Comparison of ENCODE assay signal across 11 cellular contexts in the genomic region with DNA sequence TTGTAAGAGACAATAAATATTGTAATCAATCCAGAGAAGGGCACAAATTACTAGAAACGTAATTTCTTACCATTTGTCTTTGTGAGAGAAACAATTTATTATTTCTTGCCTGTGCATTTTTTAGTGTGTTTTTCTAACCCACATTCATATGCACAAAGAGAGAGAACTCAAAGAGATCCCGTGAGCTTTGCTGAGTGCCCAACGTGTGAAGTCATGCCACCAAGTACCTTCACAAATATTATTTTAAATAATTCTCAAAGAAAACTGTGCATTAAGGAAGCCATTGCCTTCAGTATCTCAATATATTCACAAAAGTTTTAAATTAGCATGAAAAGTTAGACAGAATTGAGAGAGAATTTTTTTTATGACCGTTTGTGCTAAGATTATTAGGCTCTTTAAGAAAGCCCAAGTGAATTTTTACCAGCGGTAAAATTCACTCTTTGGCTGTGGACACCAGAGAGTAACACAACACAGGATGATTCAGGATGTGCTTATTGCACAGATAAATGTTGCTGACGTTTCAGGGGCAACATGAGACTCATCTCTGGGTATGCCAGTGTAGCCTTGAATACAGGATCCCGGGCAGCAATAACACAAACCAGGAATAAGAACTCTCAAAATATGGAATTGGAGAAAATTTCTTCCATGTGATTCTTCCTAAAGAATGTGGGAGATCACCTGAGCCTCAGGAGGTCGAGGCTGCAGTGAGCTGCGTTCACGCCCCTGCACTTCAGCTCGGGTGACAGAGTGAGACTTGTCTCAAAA. TPM values are rescaled to one million over a fixed set of nuclear protein-coding genes. Genes with fewer than 3 reads are reported as not detected.
DNase-seq lines count a peak whose midpoint lies in the region; ATAC-seq, FAIRE-seq and TF ChIP-seq lines count a peak whose summit lies in the region.
"Had no signal": no experiment of that assay in that cellular context is flagged by ENCODE, and none has a peak within 500 bp of the region (broad histone marks: within the 10 kb centered on the region; RNA-seq: fewer than 3 reads in every experiment).

No MANE protein-coding gene starts in this region.

- TF ChIP-seq POLR2A in right lobe of liver (IDR thresholded peaks at IDR 0.05), result no peak

- no peak for DNase-seq in activated T-cell treated with anti-CD3 and anti-CD28 coated beads, Interleukin-2, amount 50 U/mL, for 72 hours
- no peak for DNase-seq in activated T-cell treated with anti-CD3 and anti-CD28 coated beads, Interleukin-2, amount 50 U/mL, for 1 hour
- DNase-seq in activated CD8-positive, alpha-beta T cell treated with anti-CD3 and anti-CD28 coated beads, Interleukin-2, amount 10 ng/mL, durations not matched to agents 7 days and 5 days, result no peak
- DNase-seq in right lobe of liver (no peak), tibial artery (no peak), pancreas (no peak), AG08396 (ENCODE audit: low spot score) (no peak)
- DNase-seq: cerebellar nuclear complex, NCI-H526 treated with DMSO at 0.1 percent for 48 hours had no signal

- intact Hi-C loops in right lobe of liver (cut with DNase I), result no loop called here
- intact Hi-C loops in tibial artery (cut with DNase I; ENCODE audit: low total_unique reads), result loop anchor here (1.0 kb wide), 1 partner anchor 10 kb away; no protein-coding TSS in a partner anchor
- intact Hi-C loops in pancreas (cut with DNase I), result no loop called here

- H3K27ac ChIP-seq in right lobe of liver, result peak overlapping the region; percentile 32 to 66 (median 56)
- H3K27ac ChIP-seq in tibial artery, result peak overlapping the region; percentile 60 to 63
- peak overlapping the region in 1 of 4 donors; percentile 0 for H3K27ac ChIP-seq in pancreas

- TF ChIP-seq CTCF in right lobe of liver (IDR thresholded peaks at IDR 0.05) (no peak), tibial artery (IDR thresholded peaks at IDR 0.05) (no peak), pancreas (IDR thresholded peaks at IDR 0.05) (no peak)

- H3K9me3 ChIP-seq in right lobe of liver (no peaks in the 10 kb centered on the region), tibial artery (no peaks in the 10 kb centered on the region), pancreas (no peaks in the 10 kb centered on the region)

- H3K4me3 Mint-ChIP-seq in activated T-cell treated with anti-CD3 and anti-CD28 coated beads, Interleukin-2, amount 50 U/mL, for 72 hours, result peak overlapping the region; percentile 99 to 100
- H3K4me3 Mint-ChIP-seq in activated CD8-positive, alpha-beta T cell treated with anti-CD3 and anti-CD28 coated beads, Interleukin-2, amount 10 ng/mL, durations not matched to agents 7 days and 5 days, result peak overlapping the region; percentile 98

- no peaks in the 10 kb centered on the region for H3K27me3 Mint-ChIP-seq in activated T-cell treated with anti-CD3 and anti-CD28 coated beads, Interleukin-2, amount 50 U/mL, for 72 hours (ENCODE audit: low read depth)
- no peaks in the 10 kb centered on the region for H3K27me3 Mint-ChIP-seq in activated CD8-positive, alpha-beta T cell treated with anti-CD3 and anti-CD28 coated beads, Interleukin-2, amount 10 ng/mL, durations not matched to agents 7 days and 5 days (ENCODE audit: low read depth)

- no peak for FAIRE-seq in pancreas (lab: Jason Lieb, UNC)

- H3K36me3 ChIP-seq in right lobe of liver, result no peaks in the 10 kb centered on the region
- no peaks in the 10 kb centered on the region for H3K36me3 ChIP-seq in tibial artery
- no peaks in the 10 kb centered on the region for H3K36me3 ChIP-seq in pancreas

- ATAC-seq in activated T-cell treated with anti-CD3 and anti-CD28 coated beads, Interleukin-2, amount 50 U/mL, for 72 hours (replicated peaks in 1 of 2), result peak; percentile 27 to 29
- ATAC-seq in activated CD8-positive, alpha-beta T cell treated with anti-CD3 and anti-CD28 coated beads, Interleukin-2, amount 10 ng/mL, durations not matched to agents 7 days and 5 days, result no peak
- ATAC-seq in right lobe of liver (peak in 3 of 4 donors; percentile 19 to 36 (median 28)), HG03135 (IDR thresholded peaks at IDR 0.05; ENCODE audit: unreplicated experiment) (no peak), pancreas (no peak)

- no peaks in the 10 kb centered on the region for H3K4me1 ChIP-seq in right lobe of liver
- peaks cover 0 to 39% (median 15%) of the 10 kb centered on the region in 4 donors for H3K4me1 ChIP-seq in tibial artery
- peaks cover 0 to 4% (median 0%) of the 10 kb centered on the region in 3 donors for H3K4me1 ChIP-seq in pancreas

- peaks cover 69% of the 10 kb centered on the region for H3K4me1 Mint-ChIP-seq in activated T-cell treated with anti-CD3 and anti-CD28 coated beads, Interleukin-2, amount 50 U/mL, for 72 hours (ENCODE audit: low read depth)
- H3K4me1 Mint-ChIP-seq in activated CD8-positive, alpha-beta T cell treated with anti-CD3 and anti-CD28 coated beads, Interleukin-2, amount 10 ng/mL, durations not matched to agents 7 days and 5 days (ENCODE audit: low read depth), result peaks cover 41% of the 10 kb centered on the region

- H3K36me3 Mint-ChIP-seq in activated T-cell treated with anti-CD3 and anti-CD28 coated beads, Interleukin-2, amount 50 U/mL, for 72 hours (ENCODE audit: insufficient read depth in 2 of 2), result peaks cover 7 to 12% of the 10 kb centered on the region in 2 donors
- H3K36me3 Mint-ChIP-seq in activated CD8-positive, alpha-beta T cell treated with anti-CD3 and anti-CD28 coated beads, Interleukin-2, amount 10 ng/mL, durations not matched to agents 7 days and 5 days (ENCODE audit: low read depth), result peaks cover 72% of the 10 kb centered on the region

- H3K27me3 ChIP-seq in right lobe of liver (no peaks in the 10 kb centered on the region), tibial artery (no peaks in the 10 kb centered on the region), pancreas (no peaks in the 10 kb centered on the region)

- CTCF ChIA-PET in activated CD8-positive, alpha-beta T cell treated with anti-CD3 and anti-CD28 coated beads, Interleukin-2, amount 10 ng/mL, durations not matched to agents 7 days and 5 days (lab: Charles Lee), result interaction anchor here (0.8 to 2.4 kb wide), 7 partner anchors 10 to 188 kb away, joined by 3 to 7 read pairs (median 5); partner anchors contain the start of gene ERP27

- H3K9me3 Mint-ChIP-seq in activated T-cell treated with anti-CD3 and anti-CD28 coated beads, Interleukin-2, amount 50 U/mL, for 72 hours, result no peaks in the 10 kb centered on the region
- no peaks in the 10 kb centered on the region for H3K9me3 Mint-ChIP-seq in activated CD8-positive, alpha-beta T cell treated with anti-CD3 and anti-CD28 coated beads, Interleukin-2, amount 10 ng/mL, durations not matched to agents 7 days and 5 days (ENCODE audit: insufficient read depth)

- WGBS in right lobe of liver (ENCODE audit: insufficient coverage, low coverage, low lambda C conversion rate, missing lambda C conversion rate), result 40% methylated on average over 11 of the region's 11 CpGs
- WGBS in pancreas, 2 donors, result 82 to 83% methylated on average over 11 of the region's 11 CpGs

- H3K4me3 ChIP-seq in right lobe of liver (peak overlapping the region in 1 of 3 donors; percentile 49), tibial artery (peak overlapping the region in 1 of 2 donors; percentile 48), pancreas (no peak overlapping the region)

- H3K27ac Mint-ChIP-seq in activated T-cell treated with anti-CD3 and anti-CD28 coated beads, Interleukin-2, amount 50 U/mL, for 72 hours, result peak overlapping the region; percentile 96
- H3K27ac Mint-ChIP-seq in activated CD8-positive, alpha-beta T cell treated with anti-CD3 and anti-CD28 coated beads, Interleukin-2, amount 10 ng/mL, durations not matched to agents 7 days and 5 days, result peak overlapping the region; percentile 95

- POLR2A ChIA-PET in activated CD8-positive, alpha-beta T cell treated with anti-CD3 and anti-CD28 coated beads, Interleukin-2, amount 10 ng/mL, durations not matched to agents 7 days and 5 days (lab: Charles Lee), result interaction anchor here (0.9 to 10.5 kb wide), 4 partner anchors 8 to 186 kb away, joined by 3 to 175 read pairs (median 20); a partner anchor contains a TSS

RNA-seq across cellular contexts. Expression of gene ARHGDIB, which starts 2.9 kb away (rescaled TPM):
- total RNA-seq in activated T-cell treated with anti-CD3 and anti-CD28 coated beads, Interleukin-2, amount 50 U/mL, for 72 hours, result 100 to 1,000 TPM; 402 to 450 TPM
- 1,000 to 10,000 TPM; 1,528 to 1,576 TPM for total RNA-seq in activated CD8-positive, alpha-beta T cell treated with anti-CD3 and anti-CD28 coated beads, Interleukin-2, amount 10 ng/mL, durations not matched to agents 7 days and 5 days
- 10 to 100 TPM; 17.2 to 58.1 (median 31.9) TPM for total RNA-seq in right lobe of liver
- total RNA-seq in pancreas, result 10 to 100 TPM in 4 of 6 donors, 1 to 10 TPM in 2; 5.8 to 54.8 (median 15.8) TPM
- 10 to 100 TPM; 25.8 to 27.0 TPM for polyA plus RNA-seq in pancreas

RNA-seq across cellular contexts. Expression of gene PDE6H, which starts 14.3 kb away (rescaled TPM):
- total RNA-seq in activated T-cell treated with anti-CD3 and anti-CD28 coated beads, Interleukin-2, amount 50 U/mL, for 72 hours, result not detected
- under 1 TPM in 1 of 2 experiments, not detected in 1; 0.40 TPM for total RNA-seq in activated CD8-positive, alpha-beta T cell treated with anti-CD3 and anti-CD28 coated beads, Interleukin-2, amount 10 ng/mL, durations not matched to agents 7 days and 5 days
- not detected for total RNA-seq in right lobe of liver
- total RNA-seq in pancreas, result not detected
- not detected for polyA plus RNA-seq in pancreas
- total RNA-seq: subcutaneous adipose tissue had no signal

RNA-seq across cellular contexts. Expression of gene ERP27, which starts 20.2 kb away (rescaled TPM):
- 1 to 10 TPM; 3.8 to 4.0 TPM for total RNA-seq in activated T-cell treated with anti-CD3 and anti-CD28 coated beads, Interleukin-2, amount 50 U/mL, for 72 hours
- total RNA-seq in activated CD8-positive, alpha-beta T cell treated with anti-CD3 and anti-CD28 coated beads, Interleukin-2, amount 10 ng/mL, durations not matched to agents 7 days and 5 days, result 1 to 10 TPM; 7.9 to 8.7 TPM
- total RNA-seq in right lobe of liver (1 to 10 TPM in 1 of 6 experiments, under 1 TPM in 3, not detected in 2; 0.26 to 1.0 (median 0.39) TPM), pancreas (100 to 1,000 TPM in 4 of 6 donors, 10 to 100 TPM in 2; 87.2 to 267 (median 128) TPM)
- 10 to 100 TPM; 41.8 to 61.3 TPM for polyA plus RNA-seq in pancreas

Comparison
In these comparisons a context has a peak if more than half of its experiments do, and no peak if none do; other contexts are left out.
1. ATAC-seq: peak in activated T-cell treated with anti-CD3 and anti-CD28 coated beads, Interleukin-2, amount 50 U/mL, for 72 hours (2 of 2) and right lobe of liver (3 of 4); none in activated CD8-positive, alpha-beta T cell treated with anti-CD3 and anti-CD28 coated beads, Interleukin-2, amount 10 ng/mL, durations not matched to agents 7 days and 5 days (single experiment), HG03135 (single experiment) and pancreas (0 of 4).
2. RNA of gene ARHGDIB, which starts 2.9 kb away (total RNA-seq): 1,528 to 1,576 TPM in activated CD8-positive, alpha-beta T cell treated with anti-CD3 and anti-CD28 coated beads, Interleukin-2, amount 10 ng/mL, durations not matched to agents 7 days and 5 days and 402 to 450 TPM in activated T-cell treated with anti-CD3 and anti-CD28 coated beads, Interleukin-2, amount 50 U/mL, for 72 hours; 17.2 to 58.1 TPM in right lobe of liver and 5.8 to 54.8 TPM in pancreas; every median in the first group is over 4 times any median in the second.
3. RNA of gene ERP27, which starts 20.2 kb away (total RNA-seq): 87.2 to 267 TPM in pancreas; 7.9 to 8.7 TPM in activated CD8-positive, alpha-beta T cell treated with anti-CD3 and anti-CD28 coated beads, Interleukin-2, amount 10 ng/mL, durations not matched to agents 7 days and 5 days, 3.8 to 4.0 TPM in activated T-cell treated with anti-CD3 and anti-CD28 coated beads, Interleukin-2, amount 50 U/mL, for 72 hours and 0.26 to 1.0 TPM in right lobe of liver; every median in the first group is over 4 times any median in the second.